32 cellular contexts compared by ENCODE assay signal in the genomic region with DNA sequence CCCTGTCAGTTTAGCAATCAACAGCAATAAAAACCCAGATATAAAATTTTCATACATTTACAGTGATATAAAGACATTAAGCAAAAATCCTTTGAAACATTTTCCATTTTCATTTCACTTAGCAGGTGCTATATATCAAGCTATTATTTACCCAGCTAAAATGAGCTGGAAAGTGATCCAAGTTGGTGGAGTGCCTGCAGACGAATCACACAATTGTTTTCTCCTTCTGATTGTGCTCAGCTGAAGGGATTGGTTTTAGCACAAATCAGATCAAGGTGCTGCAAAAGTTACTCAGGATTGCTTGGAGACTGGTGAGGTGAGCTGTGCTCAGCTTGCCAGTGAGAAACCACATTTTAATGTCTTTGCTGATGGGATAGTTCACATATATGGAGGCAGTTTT.
"Had no signal": no experiment of that assay in that cellular context is flagged by ENCODE, and none has a peak within 500 bp of the region (broad histone marks: within the 10 kb centered on the region; RNA-seq: fewer than 3 reads in every experiment).

No MANE protein-coding gene starts in this region.

- H3K4me1 ChIP-seq: adrenal gland had no signal

- H3K36me3 ChIP-seq: adrenal gland, esophagus muscularis mucosa, WERI-Rb-1 had no signal

- H3K4me3 ChIP-seq: adrenal gland, body of pancreas, esophagus muscularis mucosa had no signal

- H3K27ac ChIP-seq: body of pancreas, esophagus muscularis mucosa, WERI-Rb-1 had no signal

- FAIRE-seq: colon, frontal cortex had no signal

- H3K27me3 ChIP-seq: adrenal gland, body of pancreas, esophagus muscularis mucosa had no signal

- ATAC-seq: activated CD4-positive, CD25-positive, alpha-beta regulatory T cell treated with anti-CD3 and anti-CD28 coated beads, Interleukin-2, amount 50 U/mL, for 24 hours; activated CD8-positive, alpha-beta T cell treated with anti-CD3 and anti-CD28 coated beads for 36 hours; activated naive CD8-positive, alpha-beta T cell treated with anti-CD3 and anti-CD28 coated beads, Interleukin-2, amount 50 U/mL, for 24 hours; activated T-cell treated with anti-CD3 and anti-CD28 coated beads, Interleukin-2, amount 50 U/mL, for 4 hours; activated T-helper 17 cell treated with anti-CD3 and anti-CD28 coated beads, Interleukin-2, amount 50 U/mL, for 72 hours; body of pancreas; effector memory CD8-positive, alpha-beta T cell; T-helper 17 cell had no signal

- DNase-seq: activated B cell treated with CpG ODN at 0.5 μM for 24 hours; activated CD4-positive, alpha-beta T cell treated with anti-CD3 and anti-CD28 coated beads for 48 hours; activated CD4-positive, alpha-beta T cell treated with anti-CD3 and anti-CD28 coated beads, Interleukin-2, amount 50 U/mL, for 1 hour; activated CD4-positive, alpha-beta T cell treated with anti-CD3 and anti-CD28 coated beads, Interleukin-2, amount 50 U/mL, for 48 hours; activated CD8-positive, alpha-beta memory T cell treated with anti-CD3 and anti-CD28 coated beads for 24 hours; activated CD8-positive, alpha-beta T cell treated with anti-CD3 and anti-CD28 coated beads for 36 hours; activated effector memory CD4-positive, alpha-beta T cell treated with Interleukin-2 at 50 U/mL for 16 hours; activated gamma-delta T cell treated with Interleukin-2 at 50 U/mL for 16 hours; activated naive CD4-positive, alpha-beta T cell treated with Interleukin-2 at 50 U/mL for 16 hours; activated naive CD8-positive, alpha-beta T cell treated with anti-CD3 and anti-CD28 coated beads for 36 hours; activated naive CD8-positive, alpha-beta T cell treated with anti-CD3 and anti-CD28 coated beads, Interleukin-2, amount 50 U/mL, for 24 hours; activated T-cell treated with anti-CD3 and anti-CD28 coated beads, Interleukin-2, amount 50 U/mL, for 4 hours; adrenal gland; amygdala; aorta; caudate nucleus; cortex of kidney; dermis blood vessel endothelial cell; effector CD4-positive, alpha-beta T cell; effector memory CD8-positive, alpha-beta T cell; erythroblast; foreskin fibroblast; head of caudate nucleus; T-helper 17 cell; T1000; WERI-Rb-1 had no signal
